ENCODE assay signal across 1 cellular context in genomic region chr10:6115824-6116350, GRCh38.
TF ChIP-seq lines count a peak whose summit lies in the region.

No MANE protein-coding gene starts in this region.

TF ChIP-seq in IMR-90, 13 proteins besides CTCF, POLR2A, EP300 and RAD21:
- no peak for TF ChIP-seq RFX5 (IDR thresholded peaks at IDR 0.05; ENCODE audit: low read depth, low read length)
- TF ChIP-seq USF2 (IDR thresholded peaks at IDR 0.05; ENCODE audit: low read depth, low read length) = no peak
- no peak for TF ChIP-seq ELK1 (IDR thresholded peaks at IDR 0.05; ENCODE audit: borderline replicate concordance, low read depth, low read length)
- TF ChIP-seq CEBPB (IDR thresholded peaks at IDR 0.05; ENCODE audit: low read depth, low read length) = no peak
- no peak for TF ChIP-seq MAZ (IDR thresholded peaks at IDR 0.05; ENCODE audit: borderline replicate concordance, low read depth, low read length)
- no peak for TF ChIP-seq RCOR1 (IDR thresholded peaks at IDR 0.05; ENCODE audit: insufficient replicate concordance, low read length)
- no peak for TF ChIP-seq CHD1 (IDR thresholded peaks at IDR 0.05; ENCODE audit: low read depth, low read length)
- TF ChIP-seq NFE2L2 (IDR thresholded peaks at IDR 0.05; ENCODE audit: low read depth, low read length) = no peak
- no peak for TF ChIP-seq MAFK (IDR thresholded peaks at IDR 0.05; ENCODE audit: low read depth, low read length)
- TF ChIP-seq SMC3 (IDR thresholded peaks at IDR 0.05; ENCODE audit: low read depth, low read length) = no peak
- no peak for TF ChIP-seq FOS (IDR thresholded peaks at IDR 0.05; ENCODE audit: low read depth, low read length)
